Comparison of ENCODE assay signal across 16 cellular contexts in genomic region chr19:1497578-1498235, GRCh38. TPM values are rescaled to one million over a fixed set of nuclear protein-coding genes. Genes with fewer than 3 reads are reported as not detected.
DNase-seq lines count a peak whose midpoint lies in the region; ATAC-seq, FAIRE-seq and TF ChIP-seq lines count a peak whose summit lies in the region.
"Had no signal": no experiment of that assay in that cellular context is flagged by ENCODE, and none has a peak within 500 bp of the region (broad histone marks: within the 10 kb centered on the region; RNA-seq: fewer than 3 reads in every experiment).

No MANE protein-coding gene starts in this region.

- H3K4me1 ChIP-seq in BLaER1 (peaks cover 36% of the 10 kb centered on the region), astrocyte (ENCODE audit: insufficient read depth, low read length) (no peaks in the 10 kb centered on the region), neural progenitor cell (peaks cover 3% of the 10 kb centered on the region), upper lobe of right lung (no peaks in the 10 kb centered on the region)

- H3K4me3 Mint-ChIP-seq in CD14-positive monocyte (no peak overlapping the region), astrocyte (ENCODE audit: unreplicated experiment) (peak overlapping the region; percentile 6), neural progenitor cell (peak overlapping the region; percentile 66)
- H3K4me3 Mint-ChIP-seq: CD4-positive, alpha-beta T cell had no signal

- no peak for TF ChIP-seq CTCF in CD14-positive monocyte (IDR thresholded peaks at IDR 0.05)
- no peak for TF ChIP-seq CTCF in astrocyte (IDR thresholded peaks at IDR 0.05; ENCODE audit: insufficient read depth, low read depth, low read length)
- TF ChIP-seq CTCF in neural progenitor cell (IDR thresholded peaks at IDR 0.05), result no peak
- no peak for TF ChIP-seq CTCF in upper lobe of right lung (IDR thresholded peaks at IDR 0.05)

- peak overlapping the region; percentile 18; the same call in 1 of the 2 replicates for H3K9ac ChIP-seq in BLaER1
- H3K9ac ChIP-seq in astrocyte (ENCODE audit: low read length), result no peak overlapping the region
- H3K9ac ChIP-seq in neural progenitor cell, result no peak overlapping the region

- peaks cover 8% of the 10 kb centered on the region; the same call in 1 of the 2 replicates for H4K20me1 ChIP-seq in BLaER1
- H4K20me1 ChIP-seq in astrocyte (ENCODE audit: insufficient read depth, low read length), result no peaks in the 10 kb centered on the region
- peaks cover 3% of the 10 kb centered on the region for H4K20me1 ChIP-seq in neural progenitor cell (ENCODE audit: low read depth)

- H3K4me1 Mint-ChIP-seq in CD14-positive monocyte (peaks cover 2% of the 10 kb centered on the region), astrocyte (ENCODE audit: low read depth, unreplicated experiment) (no peaks in the 10 kb centered on the region), neural progenitor cell (peaks cover 14% of the 10 kb centered on the region)

- H3F3A ChIP-seq in neural progenitor cell (ENCODE audit: low read depth), result peaks cover 18% of the 10 kb centered on the region

- H3K79me2 ChIP-seq in astrocyte (ENCODE audit: insufficient read depth, low read length) (no peaks in the 10 kb centered on the region), neural progenitor cell (ENCODE audit: low read depth) (no peaks in the 10 kb centered on the region)

- peak; percentile 41 for DNase-seq in CD14-positive monocyte (ENCODE audit: low spot score)
- DNase-seq in astrocyte (ENCODE audit: low read depth), result no peak
- no peak for DNase-seq in neural progenitor cell (ENCODE audit: low spot score)
- DNase-seq in upper lobe of right lung, result no peak
- DNase-seq in activated CD4-positive, alpha-beta T cell treated with anti-CD3 and anti-CD28 coated beads for 48 hours, result no peak
- DNase-seq: DMS79 had no signal

- H3K27ac Mint-ChIP-seq in CD14-positive monocyte, result peak overlapping the region in 1 of 7 donors; percentile 56
- H3K27ac Mint-ChIP-seq in astrocyte (ENCODE audit: unreplicated experiment), result no peak overlapping the region
- H3K27ac Mint-ChIP-seq in neural progenitor cell, result no peak overlapping the region
- H3K27ac Mint-ChIP-seq: CD4-positive, alpha-beta T cell had no signal

- H3K36me3 Mint-ChIP-seq in CD14-positive monocyte, result no peaks in the 10 kb centered on the region
- H3K36me3 Mint-ChIP-seq in astrocyte (ENCODE audit: low read depth, unreplicated experiment), result no peaks in the 10 kb centered on the region
- peaks cover 1% of the 10 kb centered on the region for H3K36me3 Mint-ChIP-seq in neural progenitor cell

- no peak for ATAC-seq in upper lobe of right lung
- ATAC-seq in HG02840 (IDR thresholded peaks at IDR 0.05; ENCODE audit: low FRiP score, unreplicated experiment), result no peak
- ATAC-seq: A549 had no signal

- H3K27me3 ChIP-seq in BLaER1 (peaks cover 6% of the 10 kb centered on the region), astrocyte (ENCODE audit: insufficient read depth, low read length) (peaks cover 1% of the 10 kb centered on the region), neural progenitor cell (peaks cover 26% of the 10 kb centered on the region), upper lobe of right lung (peaks cover 21% of the 10 kb centered on the region)

- intact Hi-C loops in CD14-positive monocyte (cut with micrococcal nuclease), result no loop called here
- intact Hi-C loops in upper lobe of right lung (cut with DNase I), result no loop called here

- peak overlapping the region; percentile 29; the same call in 1 of the 2 replicates for H3K27ac ChIP-seq in BLaER1
- H3K27ac ChIP-seq in astrocyte (ENCODE audit: low read depth, low read length), result no peak overlapping the region
- H3K27ac ChIP-seq in neural progenitor cell, result no peak overlapping the region
- no peak overlapping the region for H3K27ac ChIP-seq in upper lobe of right lung
- H3K27ac ChIP-seq: A549 had no signal

- H2AFZ ChIP-seq in astrocyte (ENCODE audit: low read depth, low read length) (no peak overlapping the region), neural progenitor cell (replicated peaks) (no peak overlapping the region)

- H3K36me3 ChIP-seq in BLaER1 (no peaks in the 10 kb centered on the region), astrocyte (ENCODE audit: insufficient read depth, low read length) (no peaks in the 10 kb centered on the region), neural progenitor cell (no peaks in the 10 kb centered on the region), upper lobe of right lung (no peaks in the 10 kb centered on the region)
- H3K36me3 ChIP-seq: HAP-1 had no signal

- FAIRE-seq in astrocyte (lab: Jason Lieb, UNC), result no peak
- FAIRE-seq: A549, GM12878, GM19239, H1 had no signal

- peaks cover 0 to 7% (median 2%) of the 10 kb centered on the region in 7 donors for H3K9me3 Mint-ChIP-seq in CD14-positive monocyte
- H3K9me3 Mint-ChIP-seq in astrocyte (ENCODE audit: unreplicated experiment), result no peaks in the 10 kb centered on the region
- peaks cover 4% of the 10 kb centered on the region for H3K9me3 Mint-ChIP-seq in neural progenitor cell
- H3K9me3 Mint-ChIP-seq: CD4-positive, alpha-beta T cell had no signal

- H3K27me3 Mint-ChIP-seq in CD14-positive monocyte (ENCODE audit: low read depth in 3 of 3) (peaks cover 17 to 29% (median 25%) of the 10 kb centered on the region in 3 donors), astrocyte (ENCODE audit: low read depth, unreplicated experiment) (peaks cover 15% of the 10 kb centered on the region), neural progenitor cell (ENCODE audit: insufficient read depth, low read depth) (peaks cover 22% of the 10 kb centered on the region)

- H3K4me2 ChIP-seq in BLaER1 (peak overlapping the region; percentile 81), astrocyte (ENCODE audit: low read length) (no peak overlapping the region), neural progenitor cell (no peak overlapping the region)
- H3K4me2 ChIP-seq: A549 had no signal

- H3K9me3 ChIP-seq in BLaER1 (peaks cover 7% of the 10 kb centered on the region; the same call in 1 of the 2 replicates), astrocyte (ENCODE audit: insufficient read depth, low read depth, low read length) (no peaks in the 10 kb centered on the region), neural progenitor cell (ENCODE audit: low read depth) (peaks cover 6% of the 10 kb centered on the region), upper lobe of right lung (no peaks in the 10 kb centered on the region)
- H3K9me3 ChIP-seq: A549 had no signal

- no peak overlapping the region; the same call in 1 of the 2 replicates for H3K4me3 ChIP-seq in BLaER1
- no peak overlapping the region for H3K4me3 ChIP-seq in astrocyte (ENCODE audit: insufficient read depth, low read depth, low read length)
- no peak overlapping the region for H3K4me3 ChIP-seq in neural progenitor cell
- H3K4me3 ChIP-seq in upper lobe of right lung, result no peak overlapping the region
- H3K4me3 ChIP-seq: A549, GM12878, HAP-1 had no signal

RNA-seq across cellular contexts. Expression of gene REEP6, which starts 6.7 kb away (rescaled TPM):
- polyA plus RNA-seq in CD14-positive monocyte, result 1 to 10 TPM in 1 of 2 donors, under 1 TPM in 1; 0.51 to 1.8 TPM
- total RNA-seq in astrocyte, result 5.7 and 6.6 TPM in 2 replicates
- total RNA-seq in neural progenitor cell (ENCODE audit: low replicate concordance), result 4.8 and 13.0 TPM in 2 replicates
- 1.2 TPM for total RNA-seq in upper lobe of right lung

RNA-seq across cellular contexts. Expression of gene PCSK4, which starts 7.6 kb away (rescaled TPM):
- under 1 TPM in 1 of 2 donors, not detected in 1; 0.34 TPM for polyA plus RNA-seq in CD14-positive monocyte
- total RNA-seq in astrocyte (2.7 and 3.9 TPM in 2 replicates), neural progenitor cell (ENCODE audit: low replicate concordance) (3.6 and 12.5 TPM in 2 replicates), upper lobe of right lung (4.3 TPM)

RNA-seq across cellular contexts. Expression of gene ADAMTSL5, which starts 15.1 kb away (rescaled TPM):
- polyA plus RNA-seq in CD14-positive monocyte, result not detected
- 4.7 and 5.5 TPM in 2 replicates for total RNA-seq in astrocyte
- 0.12 and 0.13 TPM in 2 replicates for total RNA-seq in neural progenitor cell (ENCODE audit: low replicate concordance)
- 4.8 TPM for total RNA-seq in upper lobe of right lung

RNA-seq across cellular contexts. Expression of gene C19orf25, which starts 18.7 kb away (rescaled TPM):
- polyA plus RNA-seq in CD14-positive monocyte, result 10 to 100 TPM; 19.9 to 20.9 TPM
- total RNA-seq in astrocyte (30.2 and 32.4 TPM in 2 replicates), neural progenitor cell (ENCODE audit: low replicate concordance) (14.4 and 40.4 TPM in 2 replicates), upper lobe of right lung (26.3 TPM)

RNA-seq across cellular contexts. Expression of gene PLK5, which starts 26.2 kb away (rescaled TPM):
- not detected for polyA plus RNA-seq in CD14-positive monocyte
- 0.09 TPM in 1 of 2 replicates, not detected in the other for total RNA-seq in astrocyte
- total RNA-seq in neural progenitor cell (ENCODE audit: low replicate concordance), result 0.81 TPM in 1 of 2 replicates, not detected in the other
- total RNA-seq in upper lobe of right lung, result not detected
- total RNA-seq: G401 had no signal
- polyA plus RNA-seq: A549, BJ, GM12878 had no signal

Comparison
In these comparisons a context has a peak if more than half of its experiments do, and no peak if none do; other contexts are left out.
1. H3K4me3 Mint-ChIP-seq: peak in astrocyte (single experiment) and neural progenitor cell (single experiment); none in CD14-positive monocyte (0 of 2).